ENCODE assay signal across 11 cellular contexts in genomic region chr14:60632777-60633176, GRCh38. TPM values are rescaled to one million over a fixed set of nuclear protein-coding genes. Genes with fewer than 3 reads are reported as not detected.
DNase-seq lines count a peak whose midpoint lies in the region; ATAC-seq, FAIRE-seq and TF ChIP-seq lines count a peak whose summit lies in the region.
"Had no signal": no experiment of that assay in that cellular context is flagged by ENCODE, and none has a peak within 500 bp of the region (broad histone marks: within the 10 kb centered on the region; RNA-seq: fewer than 3 reads in every experiment).

No MANE protein-coding gene starts in this region.

- no peak for FAIRE-seq in bronchial epithelial cell (lab: Jason Lieb, UNC)

- peaks cover 15% of the 10 kb centered on the region for H3K4me1 Mint-ChIP-seq in activated naive CD4-positive, alpha-beta T cell treated with anti-CD3 and anti-CD28 coated beads, Interleukin-2, amount 10 ng/mL, durations not matched to agents 7 days and 5 days

- H3K27me3 ChIP-seq in bronchial epithelial cell (ENCODE audit: control insufficient read depth, insufficient read depth, low read length), result no peaks in the 10 kb centered on the region
- H3K27me3 ChIP-seq: SJCRH30 had no signal

- CTCF ChIA-PET in activated naive CD4-positive, alpha-beta T cell treated with anti-CD3 and anti-CD28 coated beads, Interleukin-2, amount 10 ng/mL, durations not matched to agents 7 days and 5 days (lab: Charles Lee), result interaction anchor here (1.0 to 1.1 kb wide), 2 partner anchors 32 to 621 kb away, joined by 3 to 4 read pairs; no protein-coding TSS in a partner anchor

- peak; percentile 39 for ATAC-seq in GM18861 (IDR thresholded peaks at IDR 0.05; ENCODE audit: unreplicated experiment)
- ATAC-seq in GM21717 (IDR thresholded peaks at IDR 0.05; ENCODE audit: unreplicated experiment), result peak; percentile 81
- peak; percentile 54 for ATAC-seq in HG03520 (IDR thresholded peaks at IDR 0.05; ENCODE audit: unreplicated experiment)
- no peak for ATAC-seq in GM21576 (IDR thresholded peaks at IDR 0.05; ENCODE audit: unreplicated experiment)

- H3K27me3 Mint-ChIP-seq in activated naive CD4-positive, alpha-beta T cell treated with anti-CD3 and anti-CD28 coated beads, Interleukin-2, amount 10 ng/mL, durations not matched to agents 7 days and 5 days, result peaks cover 48% of the 10 kb centered on the region

- H3K36me3 Mint-ChIP-seq in activated naive CD4-positive, alpha-beta T cell treated with anti-CD3 and anti-CD28 coated beads, Interleukin-2, amount 10 ng/mL, durations not matched to agents 7 days and 5 days, result no peaks in the 10 kb centered on the region
- H3K36me3 Mint-ChIP-seq: naive B cell had no signal

- H3K4me3 ChIP-seq in bronchial epithelial cell (ENCODE audit: low read depth, low read length), result no peak overlapping the region
- H3K4me3 ChIP-seq: SJCRH30 had no signal

- no peak overlapping the region for H3K4me3 Mint-ChIP-seq in activated naive CD4-positive, alpha-beta T cell treated with anti-CD3 and anti-CD28 coated beads, Interleukin-2, amount 10 ng/mL, durations not matched to agents 7 days and 5 days
- H3K4me3 Mint-ChIP-seq: naive B cell had no signal

- H3K9me3 Mint-ChIP-seq in activated naive CD4-positive, alpha-beta T cell treated with anti-CD3 and anti-CD28 coated beads, Interleukin-2, amount 10 ng/mL, durations not matched to agents 7 days and 5 days, result no peaks in the 10 kb centered on the region
- H3K9me3 Mint-ChIP-seq: naive B cell had no signal

- TF ChIP-seq CTCF in bronchial epithelial cell (IDR thresholded peaks at IDR 0.05; ENCODE audit: insufficient read depth, low read length, severe bottlenecking), result no peak

- H3K36me3 ChIP-seq in bronchial epithelial cell (ENCODE audit: control insufficient read depth, insufficient read depth, low read length), result no peaks in the 10 kb centered on the region
- H3K36me3 ChIP-seq: SJCRH30 had no signal

- H3K27ac Mint-ChIP-seq in activated naive CD4-positive, alpha-beta T cell treated with anti-CD3 and anti-CD28 coated beads, Interleukin-2, amount 10 ng/mL, durations not matched to agents 7 days and 5 days, result no peak overlapping the region
- H3K27ac Mint-ChIP-seq: naive B cell had no signal

- peak; percentile 35 for DNase-seq in bronchial epithelial cell (ENCODE audit: low read depth)
- DNase-seq in NCI-H128 (lab: John Stamatoyannopoulos, UW; ENCODE audit: unreplicated experiment), result no peak
- no peak for DNase-seq in activated naive CD4-positive, alpha-beta T cell treated with anti-CD3 and anti-CD28 coated beads, Interleukin-2, amount 10 ng/mL, durations not matched to agents 7 days and 5 days
- no peak for DNase-seq in dermis blood vessel endothelial cell
- DNase-seq: naive B cell; stimulated activated CD4-positive, alpha-beta T cell treated with anti-CD3 and anti-CD28 coated beads, Interleukin-2, amount 100 ng/mL, for 48 hours had no signal

RNA-seq across cellular contexts. Expression of gene SIX1, which starts 16.5 kb away (rescaled TPM):
- 5.3 and 6.5 TPM in 2 replicates for total RNA-seq in bronchial epithelial cell
- total RNA-seq in dermis blood vessel endothelial cell, result 0.17 TPM in 1 of 2 replicates, not detected in the other
